In the genomic region with DNA sequence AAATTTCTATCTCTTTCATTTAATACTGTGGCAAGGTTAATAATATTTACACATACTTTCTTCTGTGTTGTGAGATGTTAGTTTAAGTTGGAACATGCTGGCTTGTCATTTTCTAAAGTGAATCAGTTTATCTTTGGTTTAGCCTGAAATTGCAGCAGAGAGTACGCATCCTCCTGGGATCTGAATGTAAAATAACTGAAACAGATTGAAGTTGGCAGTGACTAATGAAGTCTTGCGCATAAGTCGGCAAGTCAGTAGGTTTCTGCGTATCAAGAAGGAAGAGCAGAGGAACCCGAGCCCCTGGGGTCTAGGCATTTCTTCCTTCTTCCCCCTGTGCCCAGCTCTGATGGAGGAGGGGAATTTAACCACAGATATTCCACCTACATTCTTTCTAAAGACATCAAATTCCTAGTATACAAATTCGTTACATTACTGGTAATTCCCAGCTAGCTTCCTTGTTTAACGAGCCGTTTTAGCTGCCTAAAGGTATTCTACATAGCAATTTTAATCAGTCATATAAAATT, we compare ENCODE assay signal across 19 cellular contexts.
"Had no signal": no experiment of that assay in that cellular context is flagged by ENCODE, and none has a peak within 500 bp of the region (broad histone marks: within the 10 kb centered on the region; RNA-seq: fewer than 3 reads in every experiment).

No MANE protein-coding gene starts in this region.

- H3K27ac ChIP-seq: lower lobe of right lung, skin epidermis, suprapubic skin had no signal

- H3K4me3 ChIP-seq: lower lobe of right lung, skin epidermis, suprapubic skin had no signal

- H3K27ac Mint-ChIP-seq: activated naive CD8-positive, alpha-beta T cell treated with anti-CD3 and anti-CD28 coated beads for 36 hours; activated T-helper 1 cell treated with anti-CD3 and anti-CD28 coated beads, Interleukin-12 subunit alpha, Interleukin-12 subunit beta, Interleukin-2, Interleukin-4 antibody, amounts not matched to agents 30 ng/mL and 10 ng/mL and 1 ng/mL, durations not matched to agents 14 hours and 24 hours and 36 hours; immature natural killer cell; T-cell had no signal

- H3K4me3 Mint-ChIP-seq: activated naive CD8-positive, alpha-beta T cell treated with anti-CD3 and anti-CD28 coated beads for 36 hours; activated T-helper 1 cell treated with anti-CD3 and anti-CD28 coated beads, Interleukin-12 subunit alpha, Interleukin-12 subunit beta, Interleukin-2, Interleukin-4 antibody, amounts not matched to agents 30 ng/mL and 10 ng/mL and 1 ng/mL, durations not matched to agents 14 hours and 24 hours and 36 hours; immature natural killer cell; neural crest cell; T-cell had no signal

- H3K4me1 Mint-ChIP-seq: activated naive CD8-positive, alpha-beta T cell treated with anti-CD3 and anti-CD28 coated beads for 36 hours; immature natural killer cell; T-cell had no signal

- H3K9me3 Mint-ChIP-seq: activated naive CD8-positive, alpha-beta T cell treated with anti-CD3 and anti-CD28 coated beads for 36 hours; activated T-helper 1 cell treated with anti-CD3 and anti-CD28 coated beads, Interleukin-12 subunit alpha, Interleukin-12 subunit beta, Interleukin-2, Interleukin-4 antibody, amounts not matched to agents 30 ng/mL and 10 ng/mL and 1 ng/mL, durations not matched to agents 14 hours and 24 hours and 36 hours; neural crest cell; T-cell had no signal

- DNase-seq: activated CD4-positive, CD25-positive, alpha-beta regulatory T cell treated with anti-CD3 and anti-CD28 coated beads, Interleukin-2, amount 50 U/mL, for 72 hours; activated naive CD8-positive, alpha-beta T cell treated with anti-CD3 and anti-CD28 coated beads for 36 hours; foreskin fibroblast; glutamatergic neuron; hypothalamus; immature natural killer cell; left cardiac atrium; lower lobe of right lung; midbrain; stimulated activated CD4-positive, alpha-beta T cell treated with anti-CD3 and anti-CD28 coated beads, Interleukin-15, amount 100 ng/mL, for 24 hours; stimulated activated CD4-positive, alpha-beta T cell treated with anti-CD3 and anti-CD28 coated beads, Interleukin-4, amount 100 ng/mL, for 24 hours; stimulated activated naive CD8-positive, alpha-beta T cell treated with anti-CD3 and anti-CD28 coated beads, Interleukin-15, Interleukin-2, amounts not matched to agents 100 U/mL and 50 U/mL, for 24 hours; T-cell; T-helper 9 cell; trophoblast cell had no signal

- H3K36me3 Mint-ChIP-seq: activated naive CD8-positive, alpha-beta T cell treated with anti-CD3 and anti-CD28 coated beads for 36 hours; immature natural killer cell; T-cell had no signal
